1 cellular context compared by ENCODE assay signal in genomic region chr3:177448987-177449975, GRCh38.
TF ChIP-seq lines count a peak whose summit lies in the region.

No MANE protein-coding gene starts in this region.

TF ChIP-seq in liver, 16 proteins besides CTCF, POLR2A, EP300 and RAD21 (continued from another document):
- TF ChIP-seq RXRA (IDR thresholded peaks at IDR 0.05): peak; percentile 89 to 97
